Comparison of ENCODE assay signal across 1 cellular context in the genomic region with DNA sequence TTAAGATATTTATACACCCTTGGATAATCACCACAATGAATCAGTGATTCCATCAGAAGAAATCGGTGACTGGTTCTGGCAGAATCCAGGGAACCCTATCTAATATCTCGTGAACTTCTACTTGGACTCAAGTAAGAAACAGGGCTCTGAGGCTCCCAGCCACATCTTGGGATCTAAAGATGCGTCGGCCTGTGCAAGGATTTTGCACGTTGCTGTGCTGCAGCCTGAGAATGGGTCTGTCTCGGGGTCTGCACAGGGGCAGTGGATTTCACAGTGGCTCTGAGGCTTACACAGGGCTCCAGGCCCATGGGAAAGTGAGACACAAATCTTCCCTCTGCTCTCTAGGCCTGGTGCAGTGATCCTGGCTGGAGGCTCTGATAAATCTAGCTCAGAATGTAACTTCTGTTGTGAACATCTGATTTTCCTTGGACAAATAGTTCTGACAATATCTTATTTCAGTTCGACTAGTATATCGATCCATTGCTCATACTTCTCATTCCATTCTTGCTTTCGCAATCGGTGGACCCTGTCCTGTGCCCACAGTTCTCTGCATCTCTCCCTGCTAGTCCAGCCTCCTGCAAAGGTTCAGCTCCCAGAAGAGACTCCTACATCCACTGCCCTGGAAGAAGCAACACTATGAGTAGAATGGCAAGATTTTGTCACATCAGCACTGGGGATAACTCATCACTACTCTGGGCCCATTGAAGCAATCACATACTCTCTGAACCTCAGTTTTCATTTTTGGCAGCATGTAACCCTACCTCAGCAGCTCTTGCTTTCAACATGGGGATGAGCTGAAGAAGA.
TF ChIP-seq lines count a peak whose summit lies in the region.

No MANE protein-coding gene starts in this region.

TF ChIP-seq in HepG2, 621 proteins besides CTCF, POLR2A, EP300 and RAD21 (continued from another document and continues in another):
- TF ChIP-seq, protein P1, sequence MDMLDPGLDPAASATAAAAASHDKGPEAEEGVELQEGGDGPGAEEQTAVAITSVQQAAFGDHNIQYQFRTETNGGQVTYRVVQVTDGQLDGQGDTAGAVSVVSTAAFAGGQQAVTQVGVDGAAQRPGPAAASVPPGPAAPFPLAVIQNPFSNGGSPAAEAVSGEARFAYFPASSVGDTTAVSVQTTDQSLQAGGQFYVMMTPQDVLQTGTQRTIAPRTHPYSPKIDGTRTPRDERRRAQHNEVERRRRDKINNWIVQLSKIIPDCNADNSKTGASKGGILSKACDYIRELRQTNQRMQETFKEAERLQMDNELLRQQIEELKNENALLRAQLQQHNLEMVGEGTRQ (IDR thresholded peaks at IDR 0.05; ENCODE audit: low read depth, low read length), result no peak
- TF ChIP-seq, protein P1 (CRISPR knock-in tag; IDR thresholded peaks at IDR 0.05; ENCODE audit: borderline replicate concordance), result no peak
- peak; percentile 88 for TF ChIP-seq BCL6 (CRISPR knock-in tag; IDR thresholded peaks at IDR 0.05)
- 0 out of 2 replicates have a peak, but pooled peaks have one; percentile 23 for TF ChIP-seq RNF2 (conservative IDR thresholded peaks at IDR 0.05; ENCODE audit: low read depth)
- TF ChIP-seq NFE2 (CRISPR knock-in tag; IDR thresholded peaks at IDR 0.05), result no peak
- no peak for TF ChIP-seq HNRNPK (IDR thresholded peaks at IDR 0.05; ENCODE audit: low read depth, low read length, poor library complexity, severe bottlenecking)
- TF ChIP-seq HDAC1 (CRISPR knock-in tag; IDR thresholded peaks at IDR 0.05), result peak; percentile 84
- TF ChIP-seq FOXM1 (CRISPR knock-in tag; IDR thresholded peaks at IDR 0.05), result no peak
- TF ChIP-seq FOXP1 (IDR thresholded peaks at IDR 0.05), result no peak
- TF ChIP-seq FOXP1 (CRISPR knock-in tag; IDR thresholded peaks at IDR 0.05), result 0 out of 2 replicates have a peak, but pooled peaks have one; percentile 40
- no peak for TF ChIP-seq RFX3 (CRISPR knock-in tag; IDR thresholded peaks at IDR 0.05)
- TF ChIP-seq, protein P2, sequence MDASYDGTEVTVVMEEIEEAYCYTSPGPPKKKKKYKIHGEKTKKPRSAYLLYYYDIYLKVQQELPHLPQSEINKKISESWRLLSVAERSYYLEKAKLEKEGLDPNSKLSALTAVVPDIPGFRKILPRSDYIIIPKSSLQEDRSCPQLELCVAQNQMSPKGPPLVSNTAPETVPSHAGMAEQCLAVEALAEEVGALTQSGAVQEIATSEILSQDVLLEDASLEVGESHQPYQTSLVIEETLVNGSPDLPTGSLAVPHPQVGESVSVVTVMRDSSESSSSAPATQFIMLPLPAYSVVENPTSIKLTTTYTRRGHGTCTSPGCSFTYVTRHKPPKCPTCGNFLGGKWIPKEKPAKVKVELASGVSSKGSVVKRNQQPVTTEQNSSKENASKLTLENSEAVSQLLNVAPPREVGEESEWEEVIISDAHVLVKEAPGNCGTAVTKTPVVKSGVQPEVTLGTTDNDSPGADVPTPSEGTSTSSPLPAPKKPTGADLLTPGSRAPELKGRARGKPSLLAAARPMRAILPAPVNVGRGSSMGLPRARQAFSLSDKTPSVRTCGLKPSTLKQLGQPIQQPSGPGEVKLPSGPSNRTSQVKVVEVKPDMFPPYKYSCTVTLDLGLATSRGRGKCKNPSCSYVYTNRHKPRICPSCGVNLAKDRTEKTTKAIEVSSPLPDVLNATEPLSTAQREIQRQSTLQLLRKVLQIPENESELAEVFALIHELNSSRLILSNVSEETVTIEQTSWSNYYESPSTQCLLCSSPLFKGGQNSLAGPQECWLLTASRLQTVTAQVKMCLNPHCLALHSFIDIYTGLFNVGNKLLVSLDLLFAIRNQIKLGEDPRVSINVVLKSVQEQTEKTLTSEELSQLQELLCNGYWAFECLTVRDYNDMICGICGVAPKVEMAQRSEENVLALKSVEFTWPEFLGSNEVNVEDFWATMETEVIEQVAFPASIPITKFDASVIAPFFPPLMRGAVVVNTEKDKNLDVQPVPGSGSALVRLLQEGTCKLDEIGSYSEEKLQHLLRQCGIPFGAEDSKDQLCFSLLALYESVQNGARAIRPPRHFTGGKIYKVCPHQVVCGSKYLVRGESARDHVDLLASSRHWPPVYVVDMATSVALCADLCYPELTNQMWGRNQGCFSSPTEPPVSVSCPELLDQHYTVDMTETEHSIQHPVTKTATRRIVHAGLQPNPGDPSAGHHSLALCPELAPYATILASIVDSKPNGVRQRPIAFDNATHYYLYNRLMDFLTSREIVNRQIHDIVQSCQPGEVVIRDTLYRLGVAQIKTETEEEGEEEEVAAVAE (CRISPR knock-in tag; IDR thresholded peaks at IDR 0.05; ENCODE audit: borderline replicate concordance), result no peak
- peak; percentile 86 for TF ChIP-seq SIX4 (CRISPR knock-in tag; IDR thresholded peaks at IDR 0.05)
- TF ChIP-seq ZNF274 (CRISPR knock-in tag; IDR thresholded peaks at IDR 0.05), result 0 out of 2 replicates have a peak, but pooled peaks have one; percentile 49
- TF ChIP-seq, protein P3, sequence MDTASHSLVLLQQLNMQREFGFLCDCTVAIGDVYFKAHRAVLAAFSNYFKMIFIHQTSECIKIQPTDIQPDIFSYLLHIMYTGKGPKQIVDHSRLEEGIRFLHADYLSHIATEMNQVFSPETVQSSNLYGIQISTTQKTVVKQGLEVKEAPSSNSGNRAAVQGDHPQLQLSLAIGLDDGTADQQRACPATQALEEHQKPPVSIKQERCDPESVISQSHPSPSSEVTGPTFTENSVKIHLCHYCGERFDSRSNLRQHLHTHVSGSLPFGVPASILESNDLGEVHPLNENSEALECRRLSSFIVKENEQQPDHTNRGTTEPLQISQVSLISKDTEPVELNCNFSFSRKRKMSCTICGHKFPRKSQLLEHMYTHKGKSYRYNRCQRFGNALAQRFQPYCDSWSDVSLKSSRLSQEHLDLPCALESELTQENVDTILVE (CRISPR knock-in tag; IDR thresholded peaks at IDR 0.05), result peak; percentile 66; the same call in 1 of the 2 replicates
- TF ChIP-seq, protein P4, sequence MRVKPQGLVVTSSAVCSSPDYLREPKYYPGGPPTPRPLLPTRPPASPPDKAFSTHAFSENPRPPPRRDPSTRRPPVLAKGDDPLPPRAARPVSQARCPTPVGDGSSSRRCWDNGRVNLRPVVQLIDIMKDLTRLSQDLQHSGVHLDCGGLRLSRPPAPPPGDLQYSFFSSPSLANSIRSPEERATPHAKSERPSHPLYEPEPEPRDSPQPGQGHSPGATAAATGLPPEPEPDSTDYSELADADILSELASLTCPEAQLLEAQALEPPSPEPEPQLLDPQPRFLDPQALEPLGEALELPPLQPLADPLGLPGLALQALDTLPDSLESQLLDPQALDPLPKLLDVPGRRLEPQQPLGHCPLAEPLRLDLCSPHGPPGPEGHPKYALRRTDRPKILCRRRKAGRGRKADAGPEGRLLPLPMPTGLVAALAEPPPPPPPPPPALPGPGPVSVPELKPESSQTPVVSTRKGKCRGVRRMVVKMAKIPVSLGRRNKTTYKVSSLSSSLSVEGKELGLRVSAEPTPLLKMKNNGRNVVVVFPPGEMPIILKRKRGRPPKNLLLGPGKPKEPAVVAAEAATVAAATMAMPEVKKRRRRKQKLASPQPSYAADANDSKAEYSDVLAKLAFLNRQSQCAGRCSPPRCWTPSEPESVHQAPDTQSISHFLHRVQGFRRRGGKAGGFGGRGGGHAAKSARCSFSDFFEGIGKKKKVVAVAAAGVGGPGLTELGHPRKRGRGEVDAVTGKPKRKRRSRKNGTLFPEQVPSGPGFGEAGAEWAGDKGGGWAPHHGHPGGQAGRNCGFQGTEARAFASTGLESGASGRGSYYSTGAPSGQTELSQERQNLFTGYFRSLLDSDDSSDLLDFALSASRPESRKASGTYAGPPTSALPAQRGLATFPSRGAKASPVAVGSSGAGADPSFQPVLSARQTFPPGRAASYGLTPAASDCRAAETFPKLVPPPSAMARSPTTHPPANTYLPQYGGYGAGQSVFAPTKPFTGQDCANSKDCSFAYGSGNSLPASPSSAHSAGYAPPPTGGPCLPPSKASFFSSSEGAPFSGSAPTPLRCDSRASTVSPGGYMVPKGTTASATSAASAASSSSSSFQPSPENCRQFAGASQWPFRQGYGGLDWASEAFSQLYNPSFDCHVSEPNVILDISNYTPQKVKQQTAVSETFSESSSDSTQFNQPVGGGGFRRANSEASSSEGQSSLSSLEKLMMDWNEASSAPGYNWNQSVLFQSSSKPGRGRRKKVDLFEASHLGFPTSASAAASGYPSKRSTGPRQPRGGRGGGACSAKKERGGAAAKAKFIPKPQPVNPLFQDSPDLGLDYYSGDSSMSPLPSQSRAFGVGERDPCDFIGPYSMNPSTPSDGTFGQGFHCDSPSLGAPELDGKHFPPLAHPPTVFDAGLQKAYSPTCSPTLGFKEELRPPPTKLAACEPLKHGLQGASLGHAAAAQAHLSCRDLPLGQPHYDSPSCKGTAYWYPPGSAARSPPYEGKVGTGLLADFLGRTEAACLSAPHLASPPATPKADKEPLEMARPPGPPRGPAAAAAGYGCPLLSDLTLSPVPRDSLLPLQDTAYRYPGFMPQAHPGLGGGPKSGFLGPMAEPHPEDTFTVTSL (CRISPR knock-in tag; IDR thresholded peaks at IDR 0.05; ENCODE audit: borderline replicate concordance), result peak; percentile 89
- no peak for TF ChIP-seq ZSCAN30 (CRISPR knock-in tag; IDR thresholded peaks at IDR 0.05)
- TF ChIP-seq ZNF557 (CRISPR knock-in tag; IDR thresholded peaks at IDR 0.05), result peak; percentile 75; the same call in 1 of the 2 replicates
- peak; percentile 50 for TF ChIP-seq SAP130 (CRISPR knock-in tag; IDR thresholded peaks at IDR 0.05; ENCODE audit: low read depth)
- no peak for TF ChIP-seq ZNF350 (CRISPR knock-in tag; IDR thresholded peaks at IDR 0.05; ENCODE audit: borderline replicate concordance, low read depth)
- TF ChIP-seq, protein P5, sequence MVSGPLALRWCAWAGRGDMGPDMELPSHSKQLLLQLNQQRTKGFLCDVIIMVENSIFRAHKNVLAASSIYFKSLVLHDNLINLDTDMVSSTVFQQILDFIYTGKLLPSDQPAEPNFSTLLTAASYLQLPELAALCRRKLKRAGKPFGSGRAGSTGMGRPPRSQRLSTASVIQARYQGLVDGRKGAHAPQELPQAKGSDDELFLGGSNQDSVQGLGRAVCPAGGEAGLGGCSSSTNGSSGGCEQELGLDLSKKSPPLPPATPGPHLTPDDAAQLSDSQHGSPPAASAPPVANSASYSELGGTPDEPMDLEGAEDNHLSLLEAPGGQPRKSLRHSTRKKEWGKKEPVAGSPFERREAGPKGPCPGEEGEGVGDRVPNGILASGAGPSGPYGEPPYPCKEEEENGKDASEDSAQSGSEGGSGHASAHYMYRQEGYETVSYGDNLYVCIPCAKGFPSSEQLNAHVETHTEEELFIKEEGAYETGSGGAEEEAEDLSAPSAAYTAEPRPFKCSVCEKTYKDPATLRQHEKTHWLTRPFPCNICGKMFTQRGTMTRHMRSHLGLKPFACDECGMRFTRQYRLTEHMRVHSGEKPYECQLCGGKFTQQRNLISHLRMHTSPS (CRISPR knock-in tag; IDR thresholded peaks at IDR 0.05; ENCODE audit: low read depth), result no peak; the same call in 1 of the 2 replicates
- peak; percentile 98 for TF ChIP-seq CEBPG (CRISPR knock-in tag; IDR thresholded peaks at IDR 0.05)
- peak; percentile 78 for TF ChIP-seq ISL2 (CRISPR knock-in tag; IDR thresholded peaks at IDR 0.05)
- peak; percentile 71 for TF ChIP-seq RARA (CRISPR knock-in tag; IDR thresholded peaks at IDR 0.05)
- TF ChIP-seq HCFC1 (IDR thresholded peaks at IDR 0.05; ENCODE audit: low read depth, low read length), result no peak
- TF ChIP-seq POLR2G (IDR thresholded peaks at IDR 0.05; ENCODE audit: low read depth, low read length), result no peak
- TF ChIP-seq, protein P6, sequence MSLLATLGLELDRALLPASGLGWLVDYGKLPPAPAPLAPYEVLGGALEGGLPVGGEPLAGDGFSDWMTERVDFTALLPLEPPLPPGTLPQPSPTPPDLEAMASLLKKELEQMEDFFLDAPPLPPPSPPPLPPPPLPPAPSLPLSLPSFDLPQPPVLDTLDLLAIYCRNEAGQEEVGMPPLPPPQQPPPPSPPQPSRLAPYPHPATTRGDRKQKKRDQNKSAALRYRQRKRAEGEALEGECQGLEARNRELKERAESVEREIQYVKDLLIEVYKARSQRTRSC (CRISPR knock-in tag; IDR thresholded peaks at IDR 0.05; ENCODE audit: low read depth), result no peak
- TF ChIP-seq ZNF709 (CRISPR knock-in tag; IDR thresholded peaks at IDR 0.05), result peak; percentile 43; the same call in 1 of the 2 replicates
- no peak for TF ChIP-seq KLF12 (CRISPR knock-in tag; IDR thresholded peaks at IDR 0.05; ENCODE audit: borderline replicate concordance)
- TF ChIP-seq RFXAP (CRISPR knock-in tag; IDR thresholded peaks at IDR 0.05; ENCODE audit: borderline replicate concordance), result 0 out of 2 replicates have a peak, but pooled peaks have one; percentile 46
- peak; percentile 98 for TF ChIP-seq SIX1 (CRISPR knock-in tag; IDR thresholded peaks at IDR 0.05; ENCODE audit: borderline replicate concordance)
- peak; percentile 79 for TF ChIP-seq SMAD3 (CRISPR knock-in tag; IDR thresholded peaks at IDR 0.05)
- TF ChIP-seq, protein P7, sequence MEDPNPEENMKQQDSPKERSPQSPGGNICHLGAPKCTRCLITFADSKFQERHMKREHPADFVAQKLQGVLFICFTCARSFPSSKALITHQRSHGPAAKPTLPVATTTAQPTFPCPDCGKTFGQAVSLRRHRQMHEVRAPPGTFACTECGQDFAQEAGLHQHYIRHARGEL (CRISPR knock-in tag; IDR thresholded peaks at IDR 0.05), result no peak
- TF ChIP-seq, protein P8, sequence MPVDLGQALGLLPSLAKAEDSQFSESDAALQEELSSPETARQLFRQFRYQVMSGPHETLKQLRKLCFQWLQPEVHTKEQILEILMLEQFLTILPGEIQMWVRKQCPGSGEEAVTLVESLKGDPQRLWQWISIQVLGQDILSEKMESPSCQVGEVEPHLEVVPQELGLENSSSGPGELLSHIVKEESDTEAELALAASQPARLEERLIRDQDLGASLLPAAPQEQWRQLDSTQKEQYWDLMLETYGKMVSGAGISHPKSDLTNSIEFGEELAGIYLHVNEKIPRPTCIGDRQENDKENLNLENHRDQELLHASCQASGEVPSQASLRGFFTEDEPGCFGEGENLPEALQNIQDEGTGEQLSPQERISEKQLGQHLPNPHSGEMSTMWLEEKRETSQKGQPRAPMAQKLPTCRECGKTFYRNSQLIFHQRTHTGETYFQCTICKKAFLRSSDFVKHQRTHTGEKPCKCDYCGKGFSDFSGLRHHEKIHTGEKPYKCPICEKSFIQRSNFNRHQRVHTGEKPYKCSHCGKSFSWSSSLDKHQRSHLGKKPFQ (CRISPR knock-in tag; IDR thresholded peaks at IDR 0.05; ENCODE audit: insufficient replicate concordance), result no peak
- TF ChIP-seq SOX5 (CRISPR knock-in tag; IDR thresholded peaks at IDR 0.05; ENCODE audit: borderline replicate concordance), result peak; percentile 74; the same call in 1 of the 2 replicates
- no peak for TF ChIP-seq MZF1 (CRISPR knock-in tag; IDR thresholded peaks at IDR 0.05; ENCODE audit: borderline replicate concordance)
- no peak for TF ChIP-seq TSC22D2 (CRISPR knock-in tag; IDR thresholded peaks at IDR 0.05; ENCODE audit: borderline replicate concordance)
- TF ChIP-seq HNRNPH1 (optimal IDR thresholded peaks at IDR 0.05; ENCODE audit: low read depth, low read length), result no peak
- no peak for TF ChIP-seq ZNF121 (CRISPR knock-in tag; IDR thresholded peaks at IDR 0.05)
- peak; percentile 68 for TF ChIP-seq HMG20A (CRISPR knock-in tag; IDR thresholded peaks at IDR 0.05; ENCODE audit: borderline replicate concordance)
- TF ChIP-seq RXRB (CRISPR knock-in tag; IDR thresholded peaks at IDR 0.05; ENCODE audit: borderline replicate concordance), result peak; percentile 78
- TF ChIP-seq ZNF232 (CRISPR knock-in tag; IDR thresholded peaks at IDR 0.05; ENCODE audit: borderline replicate concordance), result no peak; the same call in 1 of the 2 replicates
- peak; percentile 63 for TF ChIP-seq FOSL2 (CRISPR knock-in tag; IDR thresholded peaks at IDR 0.05)
- no peak for TF ChIP-seq ZNF224 (CRISPR knock-in tag; IDR thresholded peaks at IDR 0.05)
